17 cellular contexts compared by ENCODE assay signal in the genomic region with DNA sequence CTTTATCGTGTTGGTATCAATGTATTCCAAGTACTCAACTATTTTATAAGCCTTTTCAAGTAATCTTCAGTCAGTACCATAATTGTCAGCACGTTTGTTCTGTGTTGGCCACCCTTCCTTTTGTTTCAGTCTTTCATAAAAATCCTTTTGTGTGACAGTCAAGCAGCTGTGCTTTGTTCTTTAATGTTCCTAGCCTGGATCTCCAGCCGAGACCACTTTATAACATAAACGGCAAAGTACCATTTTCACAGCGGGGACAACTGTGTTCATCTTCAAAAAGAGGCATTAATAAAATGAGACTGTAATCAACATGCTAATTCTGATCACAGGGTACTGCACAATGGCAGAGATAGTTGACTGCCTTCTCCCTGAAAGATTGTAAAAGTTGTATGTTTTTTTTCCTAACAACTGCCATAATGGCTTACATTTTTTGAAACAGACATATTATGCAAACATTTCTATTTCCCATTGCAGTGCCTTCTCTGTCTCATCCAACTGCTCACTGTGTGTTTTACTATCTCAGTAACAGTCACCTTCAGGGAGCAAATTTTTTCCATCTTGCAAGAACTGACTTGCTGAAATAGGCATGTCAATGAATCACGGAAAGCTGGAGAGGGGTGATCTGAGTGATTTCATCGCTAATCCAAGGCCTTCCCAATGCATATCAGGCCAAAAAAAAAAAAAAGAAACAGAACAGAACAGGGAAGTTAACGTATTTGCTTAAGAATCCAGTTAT.
DNase-seq lines count a peak whose midpoint lies in the region; ATAC-seq and TF ChIP-seq lines count a peak whose summit lies in the region.
"Had no signal": no experiment of that assay in that cellular context is flagged by ENCODE, and none has a peak within 500 bp of the region (broad histone marks: within the 10 kb centered on the region; RNA-seq: fewer than 3 reads in every experiment).

No MANE protein-coding gene starts in this region.

- H3K9me2 ChIP-seq in GM23338 (ENCODE audit: insufficient read depth), result no peaks in the 10 kb centered on the region

- H3K4me3 ChIP-seq in GM23338, result no peak overlapping the region
- H3K4me3 ChIP-seq: esophagus squamous epithelium, left ventricle myocardium inferior, transverse colon had no signal

- H3F3A ChIP-seq in GM23338 (replicated peaks; ENCODE audit: low read depth), result no peaks in the 10 kb centered on the region

- DNase-seq in GM23338 (ENCODE audit: low spot score), result no peak
- peak; percentile 94 for DNase-seq in NCI-H2081 treated with DMSO at 0.1 percent for 48 hours (lab: John Stamatoyannopoulos, UW)
- no peak for DNase-seq in NCI-H510A treated with DMSO at 0.1 percent for 48 hours (lab: John Stamatoyannopoulos, UW)
- DNase-seq in HCEC 1CT, result no peak
- DNase-seq: activated CD4-positive, alpha-beta T cell treated with anti-CD3 and anti-CD28 coated beads, Interleukin-2, amount 50 U/mL, for 48 hours; cortex of kidney; esophagus squamous epithelium; Kasumi-1; left ventricle myocardium inferior; naive B cell; stimulated activated CD4-positive, alpha-beta T cell treated with anti-CD3 and anti-CD28 coated beads, Interleukin-2, amount 100 ng/mL, for 24 hours; transverse colon had no signal

- no peak overlapping the region for H2AFZ ChIP-seq in GM23338

- H3K27me3 ChIP-seq in GM23338 (ENCODE audit: insufficient read depth), result no peaks in the 10 kb centered on the region
- H3K27me3 ChIP-seq: esophagus squamous epithelium, transverse colon had no signal

- H3K9me3 Mint-ChIP-seq in GM23338, result no peaks in the 10 kb centered on the region
- H3K9me3 Mint-ChIP-seq in brain, result no peaks in the 10 kb centered on the region
- no peaks in the 10 kb centered on the region for H3K9me3 Mint-ChIP-seq in nephron
- H3K9me3 Mint-ChIP-seq: activated T-helper 1 cell treated with anti-CD3 and anti-CD28 coated beads, Interleukin-12 subunit alpha, Interleukin-12 subunit beta, Interleukin-2, Interleukin-4 antibody, amounts not matched to agents 30 ng/mL and 10 ng/mL and 1 ng/mL, durations not matched to agents 14 hours and 24 hours and 36 hours; naive B cell had no signal

- H4K20me1 ChIP-seq in GM23338 (replicated peaks; ENCODE audit: insufficient read depth), result no peaks in the 10 kb centered on the region

- H3K4me1 Mint-ChIP-seq in GM23338 (peaks cover 19% of the 10 kb centered on the region), brain (peaks cover 57% of the 10 kb centered on the region), nephron (peaks cover 39% of the 10 kb centered on the region)
- H3K4me1 Mint-ChIP-seq: naive B cell had no signal

- no peak for ATAC-seq in GM23338
- no peak for ATAC-seq in HG03108 (IDR thresholded peaks at IDR 0.05; ENCODE audit: unreplicated experiment)
- ATAC-seq in GM21529 (IDR thresholded peaks at IDR 0.05; ENCODE audit: unreplicated experiment), result no peak

- H3K4me3 Mint-ChIP-seq in GM23338 (no peak overlapping the region), brain (peak overlapping the region in 2 of 5 experiments; percentile 32 to 57), nephron (peak overlapping the region in 1 of 3 experiments; percentile 8)
- H3K4me3 Mint-ChIP-seq: activated T-helper 1 cell treated with anti-CD3 and anti-CD28 coated beads, Interleukin-12 subunit alpha, Interleukin-12 subunit beta, Interleukin-2, Interleukin-4 antibody, amounts not matched to agents 30 ng/mL and 10 ng/mL and 1 ng/mL, durations not matched to agents 14 hours and 24 hours and 36 hours; naive B cell had no signal

- H3K27me3 Mint-ChIP-seq in GM23338 (ENCODE audit: insufficient read depth, low read depth, poor library complexity) (no peaks in the 10 kb centered on the region), brain (no peaks in the 10 kb centered on the region), nephron (ENCODE audit: low read depth) (no peaks in the 10 kb centered on the region)
- H3K27me3 Mint-ChIP-seq: naive B cell had no signal

- 0 out of 2 replicates have a peak overlapping the region, but pooled peaks have one; percentile 3 for H3K4me2 ChIP-seq in GM23338

- H3K4me1 ChIP-seq in GM23338 (ENCODE audit: insufficient read depth), result peaks cover 22% of the 10 kb centered on the region
- H3K4me1 ChIP-seq: esophagus squamous epithelium, left ventricle myocardium inferior, transverse colon had no signal

- no peaks in the 10 kb centered on the region for H3K36me3 Mint-ChIP-seq in GM23338 (ENCODE audit: low read depth)
- peaks cover 16% of the 10 kb centered on the region for H3K36me3 Mint-ChIP-seq in brain
- H3K36me3 Mint-ChIP-seq in nephron (ENCODE audit: low read depth), result peaks cover 30% of the 10 kb centered on the region
- H3K36me3 Mint-ChIP-seq: naive B cell had no signal

- H3K27ac Mint-ChIP-seq in GM23338, result no peak overlapping the region; the same call in 1 of the 2 replicates
- H3K27ac Mint-ChIP-seq in brain, result peak overlapping the region in 4 of 5 experiments; percentile 51 to 91 (median 66)
- peak overlapping the region; percentile 21 to 46 (median 37) for H3K27ac Mint-ChIP-seq in nephron
- H3K27ac Mint-ChIP-seq: activated T-helper 1 cell treated with anti-CD3 and anti-CD28 coated beads, Interleukin-12 subunit alpha, Interleukin-12 subunit beta, Interleukin-2, Interleukin-4 antibody, amounts not matched to agents 30 ng/mL and 10 ng/mL and 1 ng/mL, durations not matched to agents 14 hours and 24 hours and 36 hours; naive B cell had no signal

- TF ChIP-seq CTCF in GM23338 (conservative IDR thresholded peaks at IDR 0.05; ENCODE audit: low read depth in 2 of 2) (no peak), brain (conservative IDR thresholded peaks at IDR 0.05) (no peak), nephron (IDR thresholded peaks at IDR 0.05; ENCODE audit: unreplicated experiment in 3 of 3) (no peak)

- no peaks in the 10 kb centered on the region for H3K79me2 ChIP-seq in GM23338 (replicated peaks; ENCODE audit: insufficient read depth)

- H3K36me3 ChIP-seq in GM23338 (ENCODE audit: insufficient read depth), result no peaks in the 10 kb centered on the region
- H3K36me3 ChIP-seq: esophagus squamous epithelium, left ventricle myocardium inferior, transverse colon had no signal

- H3K27ac ChIP-seq in GM23338 (ENCODE audit: low read depth), result no peak overlapping the region
- H3K27ac ChIP-seq: esophagus squamous epithelium, left ventricle myocardium inferior, transverse colon had no signal

TF ChIP-seq in GM23338, 12 proteins besides CTCF, POLR2A, EP300 and RAD21:
- TF ChIP-seq EZH2phosphoT487 (IDR thresholded peaks at IDR 0.05; ENCODE audit: unreplicated experiment) (no peak), NANOG (IDR thresholded peaks at IDR 0.05; ENCODE audit: borderline replicate concordance) (no peak), POLR2AphosphoS5 (IDR thresholded peaks at IDR 0.05; ENCODE audit: low read depth) (no peak), EZH2 (IDR thresholded peaks at IDR 0.05; ENCODE audit: low read depth, unreplicated experiment) (no peak), ZNF331 (CRISPR knock-in tag; IDR thresholded peaks at IDR 0.05; ENCODE audit: low read depth) (no peak), STAT1 (IDR thresholded peaks at IDR 0.05; ENCODE audit: unreplicated experiment) (no peak)
